ENCODE assay signal across 1 cellular context in the genomic region with DNA sequence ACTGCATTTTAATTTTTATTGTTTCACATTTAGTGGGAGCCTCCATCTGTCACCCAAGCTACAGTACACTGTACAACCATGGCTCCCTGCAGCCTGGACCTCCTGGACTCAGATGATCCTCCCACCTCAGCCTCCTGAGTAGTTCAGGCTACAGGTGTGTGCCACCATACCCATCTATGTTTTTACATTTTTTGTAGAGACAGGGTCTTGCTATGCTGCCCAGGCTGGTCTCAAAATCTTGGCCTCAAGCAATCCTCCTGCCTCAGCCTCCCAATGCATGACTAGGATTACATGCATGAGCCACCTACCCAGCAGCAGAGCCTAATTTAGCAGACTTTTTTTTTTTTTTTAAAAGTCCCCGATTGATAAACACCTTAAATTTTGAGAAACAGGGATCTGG.
TF ChIP-seq lines count a peak whose summit lies in the region.

No MANE protein-coding gene starts in this region.

TF ChIP-seq in GM12878, 131 proteins besides CTCF, POLR2A, EP300 and RAD21:
- TF ChIP-seq JUNB (IDR thresholded peaks at IDR 0.05) = no peak
- no peak for TF ChIP-seq HDAC6 (IDR thresholded peaks at IDR 0.05; ENCODE audit: unreplicated experiment)
- TF ChIP-seq PBX3 (IDR thresholded peaks at IDR 0.05; ENCODE audit: insufficient replicate concordance, low read depth, low read length) = no peak
- TF ChIP-seq TCF7 (IDR thresholded peaks at IDR 0.05; ENCODE audit: borderline replicate concordance) = no peak
- no peak for TF ChIP-seq USF2 (IDR thresholded peaks at IDR 0.05; ENCODE audit: borderline replicate concordance, low read depth, low read length)
- no peak for TF ChIP-seq IRF5 (IDR thresholded peaks at IDR 0.05; ENCODE audit: borderline replicate concordance)
- TF ChIP-seq, protein P1, sequence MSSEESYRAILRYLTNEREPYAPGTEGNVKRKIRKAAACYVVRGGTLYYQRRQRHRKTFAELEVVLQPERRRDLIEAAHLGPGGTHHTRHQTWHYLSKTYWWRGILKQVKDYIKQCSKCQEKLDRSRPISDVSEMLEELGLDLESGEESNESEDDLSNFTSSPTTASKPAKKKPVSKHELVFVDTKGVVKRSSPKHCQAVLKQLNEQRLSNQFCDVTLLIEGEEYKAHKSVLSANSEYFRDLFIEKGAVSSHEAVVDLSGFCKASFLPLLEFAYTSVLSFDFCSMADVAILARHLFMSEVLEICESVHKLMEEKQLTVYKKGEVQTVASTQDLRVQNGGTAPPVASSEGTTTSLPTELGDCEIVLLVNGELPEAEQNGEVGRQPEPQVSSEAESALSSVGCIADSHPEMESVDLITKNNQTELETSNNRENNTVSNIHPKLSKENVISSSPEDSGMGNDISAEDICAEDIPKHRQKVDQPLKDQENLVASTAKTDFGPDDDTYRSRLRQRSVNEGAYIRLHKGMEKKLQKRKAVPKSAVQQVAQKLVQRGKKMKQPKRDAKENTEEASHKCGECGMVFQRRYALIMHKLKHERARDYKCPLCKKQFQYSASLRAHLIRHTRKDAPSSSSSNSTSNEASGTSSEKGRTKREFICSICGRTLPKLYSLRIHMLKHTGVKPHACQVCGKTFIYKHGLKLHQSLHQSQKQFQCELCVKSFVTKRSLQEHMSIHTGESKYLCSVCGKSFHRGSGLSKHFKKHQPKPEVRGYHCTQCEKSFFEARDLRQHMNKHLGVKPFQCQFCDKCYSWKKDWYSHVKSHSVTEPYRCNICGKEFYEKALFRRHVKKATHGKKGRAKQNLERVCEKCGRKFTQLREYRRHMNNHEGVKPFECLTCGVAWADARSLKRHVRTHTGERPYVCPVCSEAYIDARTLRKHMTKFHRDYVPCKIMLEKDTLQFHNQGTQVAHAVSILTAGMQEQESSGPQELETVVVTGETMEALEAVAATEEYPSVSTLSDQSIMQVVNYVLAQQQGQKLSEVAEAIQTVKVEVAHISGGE (CRISPR knock-in tag; IDR thresholded peaks at IDR 0.05) = no peak
- TF ChIP-seq SIX5 (IDR thresholded peaks at IDR 0.05; ENCODE audit: low read depth, low read length, severe bottlenecking) = no peak
- TF ChIP-seq ZNF24 (IDR thresholded peaks at IDR 0.05) = no peak
- no peak for TF ChIP-seq USF1 (IDR thresholded peaks at IDR 0.05; ENCODE audit: borderline replicate concordance, extremely low read length, insufficient read depth, low read depth, low read length)
- TF ChIP-seq ZNF384 (IDR thresholded peaks at IDR 0.05; ENCODE audit: borderline replicate concordance, low read depth, low read length) = no peak
